Comparison of ENCODE assay signal across 20 cellular contexts in genomic region chr2:32741575-32741974, GRCh38.
DNase-seq lines count a peak whose midpoint lies in the region; ATAC-seq and TF ChIP-seq lines count a peak whose summit lies in the region.
"Had no signal": no experiment of that assay in that cellular context is flagged by ENCODE, and none has a peak within 500 bp of the region (broad histone marks: within the 10 kb centered on the region; RNA-seq: fewer than 3 reads in every experiment).

No MANE protein-coding gene starts in this region.

- H3K27me3 ChIP-seq in adipocyte (replicated peaks; ENCODE audit: control insufficient read depth, insufficient read depth, low read length) (no peaks in the 10 kb centered on the region), WERI-Rb-1 (ENCODE audit: insufficient read depth, low read depth, severe bottlenecking) (no peaks in the 10 kb centered on the region)
- H3K27me3 ChIP-seq: BE2C, SJCRH30 had no signal

- H3K36me3 ChIP-seq in adipocyte (ENCODE audit: control insufficient read depth, insufficient read depth, low read length, severe bottlenecking): peaks cover 3% of the 10 kb centered on the region
- no peaks in the 10 kb centered on the region; the same call in 1 of the 2 replicates for H3K36me3 ChIP-seq in WERI-Rb-1
- H3K36me3 ChIP-seq: BE2C had no signal

- TF ChIP-seq CTCF in fibroblast of mammary gland (conservative IDR thresholded peaks at IDR 0.05; ENCODE audit: control insufficient read depth, insufficient read depth, low read depth, low read length) (no peak), WERI-Rb-1 (IDR thresholded peaks at IDR 0.05; ENCODE audit: low read depth, low read length) (no peak)

- H3K9me3 ChIP-seq in adipocyte (ENCODE audit: control insufficient read depth, low read length) (no peaks in the 10 kb centered on the region), WERI-Rb-1 (ENCODE audit: severe bottlenecking) (no peaks in the 10 kb centered on the region)
- H3K9me3 ChIP-seq: A549, BE2C, SJCRH30 had no signal

- H3K4me3 ChIP-seq in adipocyte (ENCODE audit: low read length) (no peak overlapping the region), fibroblast of mammary gland (ENCODE audit: control insufficient read depth, low read depth, low read length) (no peak overlapping the region), WERI-Rb-1 (ENCODE audit: low read depth, low read length) (no peak overlapping the region)
- H3K4me3 ChIP-seq: A549, SJCRH30 had no signal

- H3K27ac ChIP-seq in WERI-Rb-1: no peak overlapping the region
- H3K27ac ChIP-seq: A549, SJCRH30 had no signal

- H3K4me1 ChIP-seq in adipocyte (ENCODE audit: control insufficient read depth, insufficient read depth, low read length): peaks cover 11% of the 10 kb centered on the region

- ATAC-seq in GM21526 (IDR thresholded peaks at IDR 0.05; ENCODE audit: low FRiP score, unreplicated experiment): no peak
- ATAC-seq: A549, Panc1 had no signal

- H3K9ac ChIP-seq in adipocyte (ENCODE audit: low read length): no peak overlapping the region

- DNase-seq in EH (ENCODE audit: low read depth) (peak; percentile 18), HCEC 1CT (peak; percentile 36), adipocyte (ENCODE audit: low read depth) (peak; percentile 4), fibroblast of mammary gland (ENCODE audit: low read depth) (peak; percentile 9), WERI-Rb-1 (no peak), activated gamma-delta T cell treated with Interleukin-2 at 50 U/mL for 16 hours (no peak)
- DNase-seq: BE2C; DMS79 treated with DMSO at 0.1 percent for 48 hours; KBM-7; NCI-H1092; NCI-H1436 treated with DMSO at 0.1 percent for 48 hours; NCI-H1930; NCI-H345; NCI-H524; NCI-H774; NK-92 treated with Interleukin-12 subunit alpha and Interleukin-12 subunit beta, amount 100 ng/mL, for 24 hours; SJCRH30 had no signal

Comparison
In these comparisons a context has a peak if more than half of its experiments do, and no peak if none do; other contexts are left out.
1. DNase-seq: peak in EH (single experiment), HCEC 1CT (single experiment), adipocyte (single experiment) and fibroblast of mammary gland (single experiment); none in WERI-Rb-1 (single experiment) and activated gamma-delta T cell treated with Interleukin-2 at 50 U/mL for 16 hours (single experiment).